Comparison of ENCODE assay signal across 5 cellular contexts in genomic region chrX:48872017-48872416, GRCh38. TPM values are rescaled to one million over a fixed set of nuclear protein-coding genes. Genes with fewer than 3 reads are reported as not detected.
"Had no signal": no experiment of that assay in that cellular context is flagged by ENCODE, and none has a peak within 500 bp of the region (broad histone marks: within the 10 kb centered on the region; RNA-seq: fewer than 3 reads in every experiment).

No MANE protein-coding gene starts in this region.

RNA-seq across cellular contexts. Expression of gene PCSK1N, which starts 36.6 kb away (rescaled TPM):
- total RNA-seq: HFFc6 had no signal

RNA-seq across cellular contexts. Expression of gene ERAS, which starts 45.7 kb away (rescaled TPM):
- total RNA-seq: GM23248, H1, H4, H9, HFFc6 had no signal
- polyA plus RNA-seq: GM23248 had no signal
